Comparison of ENCODE assay signal across 18 cellular contexts in the genomic region with DNA sequence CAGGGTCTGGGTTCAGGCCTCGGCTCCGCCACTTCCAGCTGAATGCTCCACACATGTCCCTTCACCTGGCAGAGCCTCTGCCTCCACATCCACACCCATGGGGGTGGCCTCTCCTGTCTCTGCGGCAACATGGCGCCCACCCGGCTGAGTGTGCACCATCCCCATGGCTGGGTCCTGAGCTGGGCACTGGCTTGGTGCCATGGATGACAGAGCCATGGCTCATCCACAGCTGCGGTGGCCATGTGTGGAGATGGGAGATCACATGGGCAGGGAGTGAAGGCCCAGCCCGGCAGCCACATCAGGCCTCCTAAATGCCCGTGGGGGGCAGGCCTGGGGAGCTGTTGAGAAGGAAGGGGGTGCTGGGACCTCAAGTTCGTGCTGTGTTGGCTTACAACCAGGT.
A peak's percentile ranks its signal among the peaks of the same experiment; 100 is the strongest.
DNase-seq lines count a peak whose midpoint lies in the region; ATAC-seq, FAIRE-seq and TF ChIP-seq lines count a peak whose summit lies in the region.
"Had no signal": no experiment of that assay in that cellular context is flagged by ENCODE, and none has a peak within 500 bp of the region (broad histone marks: within the 10 kb centered on the region; RNA-seq: fewer than 3 reads in every experiment).

No MANE protein-coding gene starts in this region.

- H3K27ac Mint-ChIP-seq in activated CD4-positive, alpha-beta T cell treated with anti-CD3 and anti-CD28 coated beads for 36 hours, result no peak overlapping the region
- H3K27ac Mint-ChIP-seq: activated CD8-positive, alpha-beta memory T cell treated with anti-CD3 and anti-CD28 coated beads, Interleukin-2, amount 10 ng/mL, durations not matched to agents 7 days and 5 days; T-cell had no signal

- H3K27me3 Mint-ChIP-seq in activated CD4-positive, alpha-beta T cell treated with anti-CD3 and anti-CD28 coated beads for 36 hours, result peaks cover 2% of the 10 kb centered on the region

- TF ChIP-seq CTCF in foreskin fibroblast (IDR thresholded peaks at IDR 0.05; ENCODE audit: low read depth, low read length), result no peak

- H3K4me1 Mint-ChIP-seq in activated CD4-positive, alpha-beta T cell treated with anti-CD3 and anti-CD28 coated beads for 36 hours, result no peaks in the 10 kb centered on the region
- H3K4me1 Mint-ChIP-seq: activated CD8-positive, alpha-beta memory T cell treated with anti-CD3 and anti-CD28 coated beads, Interleukin-2, amount 10 ng/mL, durations not matched to agents 7 days and 5 days had no signal

- no peak overlapping the region for H3K4me3 ChIP-seq in foreskin fibroblast (ENCODE audit: low read depth in 1 of 2, low read length in 2 of 2)
- H3K4me3 ChIP-seq: PC-9 had no signal

- in situ Hi-C loops in ACHN (cut with HindIII; ENCODE audit: low pct_ligation_motif_present, low pct_unique_long_range_greater_than_20kb, low sequenced_read_pairs), result no loop called here

- ATAC-seq in activated CD4-positive, alpha-beta T cell treated with anti-CD3 and anti-CD28 coated beads for 36 hours, result no peak
- ATAC-seq: activated CD8-positive, alpha-beta memory T cell treated with anti-CD3 and anti-CD28 coated beads, Interleukin-2, amount 10 ng/mL, durations not matched to agents 7 days and 5 days; T-cell had no signal

- TF ChIP-seq POLR2A in H54 (IDR thresholded peaks at IDR 0.05; ENCODE audit: low read depth, low read length), result no peak

- FAIRE-seq in H54 (lab: Jason Lieb, UNC), result no peak
- FAIRE-seq: islet of Langerhans had no signal

- H3K36me3 Mint-ChIP-seq in activated CD4-positive, alpha-beta T cell treated with anti-CD3 and anti-CD28 coated beads for 36 hours (ENCODE audit: low read depth), result no peaks in the 10 kb centered on the region
- H3K36me3 Mint-ChIP-seq: activated CD8-positive, alpha-beta memory T cell treated with anti-CD3 and anti-CD28 coated beads, Interleukin-2, amount 10 ng/mL, durations not matched to agents 7 days and 5 days; T-cell had no signal

- H3K4me3 Mint-ChIP-seq in activated CD4-positive, alpha-beta T cell treated with anti-CD3 and anti-CD28 coated beads for 36 hours, result no peak overlapping the region
- H3K4me3 Mint-ChIP-seq: activated CD8-positive, alpha-beta memory T cell treated with anti-CD3 and anti-CD28 coated beads, Interleukin-2, amount 10 ng/mL, durations not matched to agents 7 days and 5 days; T-cell had no signal

- intact Hi-C loops in activated CD4-positive, alpha-beta T cell treated with anti-CD3 and anti-CD28 coated beads for 36 hours (cut with DNase I, micrococcal nuclease), result no loop called here

- POLR2A ChIA-PET in activated CD4-positive, alpha-beta T cell treated with anti-CD3 and anti-CD28 coated beads for 36 hours (lab: Charles Lee), result no interaction called here

- DNase-seq in ACHN (peak; percentile 27), H54 (ENCODE audit: insufficient read length, low spot score) (peak; percentile 82), RPMI7951 (ENCODE audit: low read depth) (peak; percentile 90), foreskin fibroblast (peak; percentile 63 to 67), NCI-H748 treated with DMSO at 0.1 percent for 48 hours (lab: John Stamatoyannopoulos, UW) (no peak), NCI-H82 (lab: John Stamatoyannopoulos, UW) (no peak), DMS 273 (lab: John Stamatoyannopoulos, UW; ENCODE audit: unreplicated experiment) (no peak)
- no peak for DNase-seq in activated CD4-positive, alpha-beta T cell treated with anti-CD3 and anti-CD28 coated beads for 36 hours
- DNase-seq: activated CD4-positive, CD25-positive, alpha-beta regulatory T cell; activated CD8-positive, alpha-beta memory T cell treated with anti-CD3 and anti-CD28 coated beads, Interleukin-2, amount 10 ng/mL, durations not matched to agents 7 days and 5 days; activated effector memory CD4-positive, alpha-beta T cell treated with Interleukin-2 at 50 U/mL for 16 hours; COR-L47; H7; mesenchymal stem cell; NCI-H69; PC-9; T-cell had no signal

- no peaks in the 10 kb centered on the region for H3K9me3 Mint-ChIP-seq in activated CD4-positive, alpha-beta T cell treated with anti-CD3 and anti-CD28 coated beads for 36 hours (ENCODE audit: low read depth)

- CTCF ChIA-PET in activated CD4-positive, alpha-beta T cell treated with anti-CD3 and anti-CD28 coated beads for 36 hours (lab: Charles Lee), result interaction anchor here (0.7 kb wide), 1 partner anchor 214 kb away, joined by 3 read pairs; the partner anchor contains the start of gene AFAP1

Comparison
In these comparisons a context has a peak if more than half of its experiments do, and no peak if none do; other contexts are left out.
1. DNase-seq: peak in ACHN (single experiment), H54 (single experiment), RPMI7951 (single experiment) and foreskin fibroblast (2 of 2); none in NCI-H748 treated with DMSO at 0.1 percent for 48 hours (single experiment), NCI-H82 (single experiment), DMS 273 (single experiment) and activated CD4-positive, alpha-beta T cell treated with anti-CD3 and anti-CD28 coated beads for 36 hours (single experiment).